1 cellular context compared by ENCODE assay signal in the genomic region with DNA sequence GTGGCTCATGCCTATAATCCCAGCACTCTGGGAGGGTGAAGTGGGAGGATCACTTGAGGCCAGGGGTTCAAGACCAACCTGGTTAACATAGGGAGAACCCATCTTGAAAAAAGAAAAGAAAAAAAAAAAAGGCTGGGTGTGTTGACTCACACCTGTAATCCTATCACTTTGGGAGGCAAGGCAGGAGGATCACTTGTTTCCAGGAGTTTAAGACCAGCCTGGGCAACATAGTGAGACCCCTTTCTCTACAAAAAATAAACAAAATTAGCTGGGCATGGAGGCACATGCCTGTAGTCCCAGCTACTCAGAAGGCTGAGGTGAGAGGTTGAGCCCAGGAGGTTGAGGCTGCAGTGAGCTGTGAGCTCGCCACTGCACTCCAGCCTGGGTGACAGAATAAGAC.
TF ChIP-seq lines count a peak whose summit lies in the region.

No MANE protein-coding gene starts in this region.

TF ChIP-seq in GM23338, 12 proteins besides CTCF, POLR2A, EP300 and RAD21 (continued from another document):
- TF ChIP-seq, protein P1, sequence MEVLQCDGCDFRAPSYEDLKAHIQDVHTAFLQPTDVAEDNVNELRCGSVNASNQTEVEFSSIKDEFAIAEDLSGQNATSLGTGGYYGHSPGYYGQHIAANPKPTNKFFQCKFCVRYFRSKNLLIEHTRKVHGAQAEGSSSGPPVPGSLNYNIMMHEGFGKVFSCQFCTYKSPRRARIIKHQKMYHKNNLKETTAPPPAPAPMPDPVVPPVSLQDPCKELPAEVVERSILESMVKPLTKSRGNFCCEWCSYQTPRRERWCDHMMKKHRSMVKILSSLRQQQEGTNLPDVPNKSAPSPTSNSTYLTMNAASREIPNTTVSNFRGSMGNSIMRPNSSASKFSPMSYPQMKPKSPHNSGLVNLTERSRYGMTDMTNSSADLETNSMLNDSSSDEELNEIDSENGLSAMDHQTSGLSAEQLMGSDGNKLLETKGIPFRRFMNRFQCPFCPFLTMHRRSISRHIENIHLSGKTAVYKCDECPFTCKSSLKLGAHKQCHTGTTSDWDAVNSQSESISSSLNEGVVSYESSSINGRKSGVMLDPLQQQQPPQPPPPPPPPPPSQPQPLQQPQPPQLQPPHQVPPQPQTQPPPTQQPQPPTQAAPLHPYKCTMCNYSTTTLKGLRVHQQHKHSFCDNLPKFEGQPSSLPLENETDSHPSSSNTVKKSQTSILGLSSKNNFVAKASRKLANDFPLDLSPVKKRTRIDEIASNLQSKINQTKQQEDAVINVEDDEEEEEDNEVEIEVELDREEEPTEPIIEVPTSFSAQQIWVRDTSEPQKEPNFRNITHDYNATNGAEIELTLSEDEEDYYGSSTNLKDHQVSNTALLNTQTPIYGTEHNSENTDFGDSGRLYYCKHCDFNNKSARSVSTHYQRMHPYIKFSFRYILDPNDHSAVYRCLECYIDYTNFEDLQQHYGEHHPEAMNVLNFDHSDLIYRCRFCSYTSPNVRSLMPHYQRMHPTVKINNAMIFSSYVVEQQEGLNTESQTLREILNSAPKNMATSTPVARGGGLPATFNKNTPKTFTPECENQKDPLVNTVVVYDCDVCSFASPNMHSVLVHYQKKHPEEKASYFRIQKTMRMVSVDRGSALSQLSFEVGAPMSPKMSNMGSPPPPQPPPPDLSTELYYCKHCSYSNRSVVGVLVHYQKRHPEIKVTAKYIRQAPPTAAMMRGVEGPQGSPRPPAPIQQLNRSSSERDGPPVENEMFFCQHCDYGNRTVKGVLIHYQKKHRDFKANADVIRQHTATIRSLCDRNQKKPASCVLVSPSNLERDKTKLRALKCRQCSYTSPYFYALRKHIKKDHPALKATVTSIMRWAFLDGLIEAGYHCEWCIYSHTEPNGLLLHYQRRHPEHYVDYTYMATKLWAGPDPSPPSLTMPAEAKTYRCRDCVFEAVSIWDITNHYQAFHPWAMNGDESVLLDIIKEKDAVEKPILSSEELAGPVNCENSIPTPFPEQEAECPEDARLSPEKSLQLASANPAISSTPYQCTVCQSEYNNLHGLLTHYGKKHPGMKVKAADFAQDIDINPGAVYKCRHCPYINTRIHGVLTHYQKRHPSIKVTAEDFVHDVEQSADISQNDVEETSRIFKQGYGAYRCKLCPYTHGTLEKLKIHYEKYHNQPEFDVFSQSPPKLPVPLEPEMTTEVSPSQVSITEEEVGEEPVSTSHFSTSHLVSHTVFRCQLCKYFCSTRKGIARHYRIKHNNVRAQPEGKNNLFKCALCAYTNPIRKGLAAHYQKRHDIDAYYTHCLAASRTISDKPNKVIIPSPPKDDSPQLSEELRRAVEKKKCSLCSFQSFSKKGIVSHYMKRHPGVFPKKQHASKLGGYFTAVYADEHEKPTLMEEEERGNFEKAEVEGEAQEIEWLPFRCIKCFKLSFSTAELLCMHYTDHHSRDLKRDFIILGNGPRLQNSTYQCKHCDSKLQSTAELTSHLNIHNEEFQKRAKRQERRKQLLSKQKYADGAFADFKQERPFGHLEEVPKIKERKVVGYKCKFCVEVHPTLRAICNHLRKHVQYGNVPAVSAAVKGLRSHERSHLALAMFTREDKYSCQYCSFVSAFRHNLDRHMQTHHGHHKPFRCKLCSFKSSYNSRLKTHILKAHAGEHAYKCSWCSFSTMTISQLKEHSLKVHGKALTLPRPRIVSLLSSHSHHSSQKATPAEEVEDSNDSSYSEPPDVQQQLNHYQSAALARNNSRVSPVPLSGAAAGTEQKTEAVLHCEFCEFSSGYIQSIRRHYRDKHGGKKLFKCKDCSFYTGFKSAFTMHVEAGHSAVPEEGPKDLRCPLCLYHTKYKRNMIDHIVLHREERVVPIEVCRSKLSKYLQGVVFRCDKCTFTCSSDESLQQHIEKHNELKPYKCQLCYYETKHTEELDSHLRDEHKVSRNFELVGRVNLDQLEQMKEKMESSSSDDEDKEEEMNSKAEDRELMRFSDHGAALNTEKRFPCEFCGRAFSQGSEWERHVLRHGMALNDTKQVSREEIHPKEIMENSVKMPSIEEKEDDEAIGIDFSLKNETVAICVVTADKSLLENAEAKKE (CRISPR knock-in tag; IDR thresholded peaks at IDR 0.05), result no peak
- TF ChIP-seq, protein P2, sequence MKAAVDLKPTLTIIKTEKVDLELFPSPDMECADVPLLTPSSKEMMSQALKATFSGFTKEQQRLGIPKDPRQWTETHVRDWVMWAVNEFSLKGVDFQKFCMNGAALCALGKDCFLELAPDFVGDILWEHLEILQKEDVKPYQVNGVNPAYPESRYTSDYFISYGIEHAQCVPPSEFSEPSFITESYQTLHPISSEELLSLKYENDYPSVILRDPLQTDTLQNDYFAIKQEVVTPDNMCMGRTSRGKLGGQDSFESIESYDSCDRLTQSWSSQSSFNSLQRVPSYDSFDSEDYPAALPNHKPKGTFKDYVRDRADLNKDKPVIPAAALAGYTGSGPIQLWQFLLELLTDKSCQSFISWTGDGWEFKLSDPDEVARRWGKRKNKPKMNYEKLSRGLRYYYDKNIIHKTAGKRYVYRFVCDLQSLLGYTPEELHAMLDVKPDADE (IDR thresholded peaks at IDR 0.05), result no peak
- TF ChIP-seq, protein P3, sequence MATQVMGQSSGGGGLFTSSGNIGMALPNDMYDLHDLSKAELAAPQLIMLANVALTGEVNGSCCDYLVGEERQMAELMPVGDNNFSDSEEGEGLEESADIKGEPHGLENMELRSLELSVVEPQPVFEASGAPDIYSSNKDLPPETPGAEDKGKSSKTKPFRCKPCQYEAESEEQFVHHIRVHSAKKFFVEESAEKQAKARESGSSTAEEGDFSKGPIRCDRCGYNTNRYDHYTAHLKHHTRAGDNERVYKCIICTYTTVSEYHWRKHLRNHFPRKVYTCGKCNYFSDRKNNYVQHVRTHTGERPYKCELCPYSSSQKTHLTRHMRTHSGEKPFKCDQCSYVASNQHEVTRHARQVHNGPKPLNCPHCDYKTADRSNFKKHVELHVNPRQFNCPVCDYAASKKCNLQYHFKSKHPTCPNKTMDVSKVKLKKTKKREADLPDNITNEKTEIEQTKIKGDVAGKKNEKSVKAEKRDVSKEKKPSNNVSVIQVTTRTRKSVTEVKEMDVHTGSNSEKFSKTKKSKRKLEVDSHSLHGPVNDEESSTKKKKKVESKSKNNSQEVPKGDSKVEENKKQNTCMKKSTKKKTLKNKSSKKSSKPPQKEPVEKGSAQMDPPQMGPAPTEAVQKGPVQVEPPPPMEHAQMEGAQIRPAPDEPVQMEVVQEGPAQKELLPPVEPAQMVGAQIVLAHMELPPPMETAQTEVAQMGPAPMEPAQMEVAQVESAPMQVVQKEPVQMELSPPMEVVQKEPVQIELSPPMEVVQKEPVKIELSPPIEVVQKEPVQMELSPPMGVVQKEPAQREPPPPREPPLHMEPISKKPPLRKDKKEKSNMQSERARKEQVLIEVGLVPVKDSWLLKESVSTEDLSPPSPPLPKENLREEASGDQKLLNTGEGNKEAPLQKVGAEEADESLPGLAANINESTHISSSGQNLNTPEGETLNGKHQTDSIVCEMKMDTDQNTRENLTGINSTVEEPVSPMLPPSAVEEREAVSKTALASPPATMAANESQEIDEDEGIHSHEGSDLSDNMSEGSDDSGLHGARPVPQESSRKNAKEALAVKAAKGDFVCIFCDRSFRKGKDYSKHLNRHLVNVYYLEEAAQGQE (IDR thresholded peaks at IDR 0.05; ENCODE audit: unreplicated experiment), result no peak
- TF ChIP-seq EZH2phosphoT487 (IDR thresholded peaks at IDR 0.05; ENCODE audit: unreplicated experiment) (no peak), ZNF331 (CRISPR knock-in tag; IDR thresholded peaks at IDR 0.05; ENCODE audit: low read depth) (no peak), EZH2 (IDR thresholded peaks at IDR 0.05; ENCODE audit: low read depth, unreplicated experiment) (no peak)
TF ChIP-seq in GM23338: peak in this region for 0.
